Comparison of ENCODE assay signal across 9 cellular contexts in genomic region chr1:25037174-25038074, GRCh38.
DNase-seq lines count a peak whose midpoint lies in the region; ATAC-seq and TF ChIP-seq lines count a peak whose summit lies in the region.
"Had no signal": no experiment of that assay in that cellular context is flagged by ENCODE, and none has a peak within 500 bp of the region (broad histone marks: within the 10 kb centered on the region; RNA-seq: fewer than 3 reads in every experiment).

No MANE protein-coding gene starts in this region.

- H3K36me3 Mint-ChIP-seq in H9 (ENCODE audit: insufficient read depth in 1 of 3, low read depth in 3 of 3): no peaks in the 10 kb centered on the region

- no peak overlapping the region for H3K4me2 ChIP-seq in H9 (ENCODE audit: insufficient read depth, insufficient read length, low read length)

- no peak overlapping the region for H3K4ac ChIP-seq in H9 (ENCODE audit: low read depth, low read length)

- no peak overlapping the region for H2BK20ac ChIP-seq in H9 (ENCODE audit: low read depth, low read length, poor library complexity, severe bottlenecking)

- H3K4me3 ChIP-seq in SK-N-MC (no peak overlapping the region), right atrium auricular region (no peak overlapping the region)

- H4K91ac ChIP-seq in H9 (ENCODE audit: insufficient read length, low read depth, low read length): no peak overlapping the region

- WGBS in H9 (ENCODE audit: extremely low coverage, insufficient read length, low lambda C conversion rate): no CpG with 5 or more reads among the region's 11 CpGs

- H2AFZ ChIP-seq in H9 (ENCODE audit: low read length): no peak overlapping the region

- no peaks in the 10 kb centered on the region; a peak in 2 of 4 replicates for H3K4me1 Mint-ChIP-seq in H9

- ATAC-seq in GM21515 (IDR thresholded peaks at IDR 0.05; ENCODE audit: unreplicated experiment): no peak
- no peak for ATAC-seq in HG02981 (IDR thresholded peaks at IDR 0.05; ENCODE audit: unreplicated experiment)

- H3K79me1 ChIP-seq in H9 (ENCODE audit: insufficient read depth, low read depth, low read length, poor library complexity, severe bottlenecking): no peaks in the 10 kb centered on the region

- no peak overlapping the region for H3K4me3 Mint-ChIP-seq in H9

- H2BK12ac ChIP-seq in H9 (ENCODE audit: insufficient read length, low read depth, low read length): no peak overlapping the region

- no peaks in the 10 kb centered on the region for H4K20me1 ChIP-seq in H9 (ENCODE audit: control insufficient read depth, insufficient read depth, insufficient read length)

- no peaks in the 10 kb centered on the region for H3K27me3 ChIP-seq in H9 (ENCODE audit: insufficient read depth, low read length)
- H3K27me3 ChIP-seq in right atrium auricular region: no peaks in the 10 kb centered on the region

- no peaks in the 10 kb centered on the region for H3K23me2 ChIP-seq in H9 (ENCODE audit: insufficient read length, low read depth, low read length, poor library complexity, severe bottlenecking)

- no peak overlapping the region for H3K23ac ChIP-seq in H9 (ENCODE audit: insufficient read length, low read depth, low read length)

- H3K9me3 Mint-ChIP-seq in H9: no peaks in the 10 kb centered on the region

- H3K18ac ChIP-seq in H9 (ENCODE audit: insufficient read length, low read depth, low read length): no peak overlapping the region

- no peak overlapping the region for H3K56ac ChIP-seq in H9 (ENCODE audit: insufficient read length, low read depth, low read length)

- no peak overlapping the region for H2BK120ac ChIP-seq in H9 (ENCODE audit: low read depth, low read length, poor library complexity, severe bottlenecking)

- H2BK5ac ChIP-seq in H9 (ENCODE audit: insufficient read length, low read length): no peak overlapping the region

- H3K27ac ChIP-seq in H9 (ENCODE audit: insufficient read length, low read depth, low read length) (no peak overlapping the region), SK-N-MC (peak overlapping the region; percentile 78; the same call in 1 of the 2 replicates), right atrium auricular region (no peak overlapping the region)

- DNase-seq in AG20443 (ENCODE audit: low spot score) (peak; percentile 78), H9 (peak; percentile 69), SK-N-MC (ENCODE audit: low read depth, low spot score) (no peak), right atrium auricular region (ENCODE audit: low spot score) (no peak)
- DNase-seq in activated naive CD4-positive, alpha-beta T cell treated with Interleukin-2 at 50 U/mL for 16 hours: peak; percentile 71
- peak; percentile 44 to 65 (median 46) for DNase-seq in stimulated activated CD4-positive, alpha-beta T cell treated with anti-CD3 and anti-CD28 coated beads, TNF-alpha, amount 100 ng/mL, for 24 hours (ENCODE audit: low read depth in 3 of 3)
- DNase-seq: left cardiac atrium had no signal

- TF ChIP-seq CTCF in H9 (conservative IDR thresholded peaks at IDR 0.05) (peak; percentile 75), right atrium auricular region (IDR thresholded peaks at IDR 0.05) (peak; percentile 16 to 56)

- no peaks in the 10 kb centered on the region for H3K9me3 ChIP-seq in H9 (ENCODE audit: control insufficient read depth, low read depth, low read length)
- H3K9me3 ChIP-seq in SK-N-MC (ENCODE audit: low read depth, low read length): no peaks in the 10 kb centered on the region
- H3K9me3 ChIP-seq in right atrium auricular region: no peaks in the 10 kb centered on the region

- H3K27me3 Mint-ChIP-seq in H9 (ENCODE audit: low read depth): no peaks in the 10 kb centered on the region; the same call in 1 of the 2 replicates

- H3K4me1 ChIP-seq in H9 (ENCODE audit: insufficient read depth, low read length) (no peaks in the 10 kb centered on the region), right atrium auricular region (no peaks in the 10 kb centered on the region)

- H3K14ac ChIP-seq in H9 (ENCODE audit: insufficient read depth, low read length): no peak overlapping the region

- no peak overlapping the region for H3T11ph ChIP-seq in H9 (ENCODE audit: low read length)

- no peak overlapping the region for H4K5ac ChIP-seq in H9 (ENCODE audit: insufficient read length, low read depth, low read length)

- no peak overlapping the region for H2AK5ac ChIP-seq in H9 (ENCODE audit: insufficient read length, low read length)

- H3K36me3 ChIP-seq in SK-N-MC (ENCODE audit: insufficient read depth, low read length) (no peaks in the 10 kb centered on the region), right atrium auricular region (no peaks in the 10 kb centered on the region)

- no peak overlapping the region for H2BK15ac ChIP-seq in H9 (ENCODE audit: low read depth, low read length)

- no peak overlapping the region for H3K9ac ChIP-seq in H9 (ENCODE audit: extremely low read depth, insufficient read length, low read length)
- H3K9ac ChIP-seq in SK-N-MC (ENCODE audit: insufficient read length): no peak overlapping the region

- H4K8ac ChIP-seq in H9 (replicated peaks; ENCODE audit: insufficient read length, low read depth, low read length): no peak overlapping the region

- H3K79me2 ChIP-seq in H9 (ENCODE audit: insufficient read depth, low read length): no peaks in the 10 kb centered on the region

- no peak overlapping the region for H3K27ac Mint-ChIP-seq in H9

Comparison
In these comparisons a context has a peak if more than half of its experiments do, and no peak if none do; other contexts are left out.
1. DNase-seq: peak in AG20443 (single experiment), H9 (single experiment), activated naive CD4-positive, alpha-beta T cell treated with Interleukin-2 at 50 U/mL for 16 hours (single experiment) and stimulated activated CD4-positive, alpha-beta T cell treated with anti-CD3 and anti-CD28 coated beads, TNF-alpha, amount 100 ng/mL, for 24 hours (3 of 3); none in SK-N-MC (single experiment) and right atrium auricular region (single experiment).